In genomic region chr9:129093602-129094386, GRCh38 we compare ENCODE assay signal across 22 cellular contexts. TPM values are rescaled to one million over a fixed set of nuclear protein-coding genes. Genes with fewer than 3 reads are reported as not detected.
DNase-seq lines count a peak whose midpoint lies in the region; ATAC-seq and TF ChIP-seq lines count a peak whose summit lies in the region.
"Had no signal": no experiment of that assay in that cellular context is flagged by ENCODE, and none has a peak within 500 bp of the region (broad histone marks: within the 10 kb centered on the region; RNA-seq: fewer than 3 reads in every experiment).

No MANE protein-coding gene starts in this region.

- H3K14ac ChIP-seq in H9 (ENCODE audit: insufficient read depth, low read length) = no peak overlapping the region
- peak overlapping the region; percentile 21 for H3K14ac ChIP-seq in neuronal stem cell (ENCODE audit: low read length)

- H3K4me2 ChIP-seq in BLaER1 (peak overlapping the region; percentile 75), H9 (ENCODE audit: insufficient read depth, insufficient read length, low read length) (no peak overlapping the region), neuronal stem cell (ENCODE audit: insufficient read depth, low read length, poor library complexity, severe bottlenecking) (no peak overlapping the region)

- H3K4me1 Mint-ChIP-seq in H9 (no peaks in the 10 kb centered on the region), WTC11 (no peaks in the 10 kb centered on the region)

- H3K4me3 Mint-ChIP-seq in H9 (no peak overlapping the region; a peak in 1 of 5 replicates), WTC11 (no peak overlapping the region)
- H3K4me3 Mint-ChIP-seq: CD4-positive, alpha-beta T cell had no signal

- no peaks in the 10 kb centered on the region for H4K20me1 ChIP-seq in BLaER1
- H4K20me1 ChIP-seq in H9 (ENCODE audit: control insufficient read depth, insufficient read depth, insufficient read length) = no peaks in the 10 kb centered on the region

- H3K56ac ChIP-seq in H9 (ENCODE audit: insufficient read length, low read depth, low read length) = no peak overlapping the region

- H3K4me1 ChIP-seq in BLaER1 (peaks cover 23% of the 10 kb centered on the region), H9 (ENCODE audit: insufficient read depth, low read length) (no peaks in the 10 kb centered on the region), neuronal stem cell (ENCODE audit: control insufficient read depth in 2 of 2, insufficient read depth in 1 of 2, low read depth in 1 of 2, low read length in 2 of 2) (no peaks in the 10 kb centered on the region)

- H3K27me3 ChIP-seq in BLaER1 = no peaks in the 10 kb centered on the region
- no peaks in the 10 kb centered on the region for H3K27me3 ChIP-seq in H9 (ENCODE audit: insufficient read depth, low read length)
- H3K27me3 ChIP-seq in neuronal stem cell (ENCODE audit: control insufficient read depth in 3 of 3, insufficient read depth in 3 of 3, low read depth in 1 of 3, low read length in 3 of 3) = no peaks in the 10 kb centered on the region
- H3K27me3 ChIP-seq: right lobe of liver had no signal

- no peak for DNase-seq in H9
- DNase-seq in WTC11 (ENCODE audit: low spot score) = no peak
- no peak for DNase-seq in neuronal stem cell (ENCODE audit: low spot score)
- no peak for DNase-seq in substantia nigra (lab: John Stamatoyannopoulos, UW)
- DNase-seq in G401 (ENCODE audit: low spot score) = no peak
- DNase-seq in NCI-H1092 treated with DMSO at 0.1 percent for 48 hours (lab: John Stamatoyannopoulos, UW) = no peak
- no peak for DNase-seq in NCI-H2196 (lab: John Stamatoyannopoulos, UW; ENCODE audit: unreplicated experiment)
- DNase-seq: activated CD4-positive, alpha-beta T cell treated with anti-CD3 and anti-CD28 coated beads, Interleukin-2, amount 50 U/mL, for 1 hour; activated effector memory CD4-positive, alpha-beta T cell treated with anti-CD3 and anti-CD28 coated beads, Interleukin-2, amount 50 U/mL, for 16 hours; CD4-positive, alpha-beta T cell; cerebellar nuclear complex; DMS53; effector CD4-positive, alpha-beta T cell; NCI-H146; NCI-H2171 treated with DMSO at 0.1 percent for 48 hours; NCI-H69; occipital lobe; Right ventricle myocardium superior; T-helper 1 cell had no signal

- H3K4me3 ChIP-seq in BLaER1 = no peak overlapping the region
- H3K4me3 ChIP-seq in neuronal stem cell (ENCODE audit: low read length in 2 of 2) = no peak overlapping the region
- H3K4me3 ChIP-seq: right lobe of liver, thoracic aorta had no signal

- H2BK5ac ChIP-seq in H9 (ENCODE audit: insufficient read length, low read length) (no peak overlapping the region), neuronal stem cell (ENCODE audit: low read length) (no peak overlapping the region)

- H2BK120ac ChIP-seq in H9 (ENCODE audit: low read depth, low read length, poor library complexity, severe bottlenecking) = no peak overlapping the region
- no peak overlapping the region for H2BK120ac ChIP-seq in neuronal stem cell (ENCODE audit: low read depth, low read length)

- in situ Hi-C loops in G401 (cut with HindIII; ENCODE audit: low sequenced_read_pairs) = no loop called here

- H2BK15ac ChIP-seq in H9 (ENCODE audit: low read depth, low read length) = no peak overlapping the region
- H2BK15ac ChIP-seq in neuronal stem cell (ENCODE audit: low read length) = no peak overlapping the region

- ATAC-seq in WTC11 = no peak

- no peak overlapping the region for H3T11ph ChIP-seq in H9 (ENCODE audit: low read length)

- H2BK12ac ChIP-seq in H9 (ENCODE audit: insufficient read length, low read depth, low read length) (no peak overlapping the region), neuronal stem cell (ENCODE audit: low read length) (no peak overlapping the region)

- H3K36me3 Mint-ChIP-seq in H9 (ENCODE audit: insufficient read depth in 1 of 3, low read depth in 3 of 3) (peaks cover 10 to 26% (median 12%) of the 10 kb centered on the region in 3 experiments; a peak in 6 of 7 replicates), WTC11 (peaks cover 8% of the 10 kb centered on the region; the same call in 1 of the 2 replicates)

- H3K23ac ChIP-seq in H9 (ENCODE audit: insufficient read length, low read depth, low read length) (no peak overlapping the region), neuronal stem cell (ENCODE audit: low read depth, low read length, poor library complexity) (no peak overlapping the region)

- H4K91ac ChIP-seq in H9 (ENCODE audit: insufficient read length, low read depth, low read length) (no peak overlapping the region), neuronal stem cell (ENCODE audit: low read depth, low read length, poor library complexity) (no peak overlapping the region)

- H3K79me1 ChIP-seq in H9 (ENCODE audit: insufficient read depth, low read depth, low read length, poor library complexity, severe bottlenecking) (no peaks in the 10 kb centered on the region), neuronal stem cell (ENCODE audit: low read depth, low read length) (no peaks in the 10 kb centered on the region)

- H4K8ac ChIP-seq in H9 (replicated peaks; ENCODE audit: insufficient read length, low read depth, low read length) (no peak overlapping the region), neuronal stem cell (ENCODE audit: low read depth, low read length) (peak overlapping the region; percentile 52)

- H3K9me3 Mint-ChIP-seq in H9 (no peaks in the 10 kb centered on the region), WTC11 (no peaks in the 10 kb centered on the region)
- H3K9me3 Mint-ChIP-seq: CD4-positive, alpha-beta T cell had no signal

- no peak overlapping the region for H3K4ac ChIP-seq in H9 (ENCODE audit: low read depth, low read length)
- H3K4ac ChIP-seq in neuronal stem cell (ENCODE audit: low read length) = no peak overlapping the region

- POLR2A ChIA-PET in WTC11 (lab: Charles Lee) = no interaction called here

- H2AFZ ChIP-seq in H9 (ENCODE audit: low read length) (no peak overlapping the region), neuronal stem cell (ENCODE audit: low read length) (no peak overlapping the region)

- H2AK5ac ChIP-seq in H9 (ENCODE audit: insufficient read length, low read length) (no peak overlapping the region), neuronal stem cell (ENCODE audit: low read depth, low read length) (peak overlapping the region; percentile 53)

- H3K27me3 Mint-ChIP-seq in H9 (ENCODE audit: low read depth) (no peaks in the 10 kb centered on the region), WTC11 (ENCODE audit: low read depth) (no peaks in the 10 kb centered on the region)
- H3K27me3 Mint-ChIP-seq: CD4-positive, alpha-beta T cell had no signal

- H3K36me3 ChIP-seq in BLaER1 = peaks cover 52% of the 10 kb centered on the region
- H3K36me3 ChIP-seq in neuronal stem cell (replicated peaks in 1 of 2; ENCODE audit: control insufficient read depth in 2 of 2, insufficient read depth in 2 of 2, low read length in 2 of 2) = peaks cover 13 to 35% of the 10 kb centered on the region in 2 donors

- H3K18ac ChIP-seq in H9 (ENCODE audit: insufficient read length, low read depth, low read length) (no peak overlapping the region), neuronal stem cell (ENCODE audit: low read length) (no peak overlapping the region)

- H3K27ac Mint-ChIP-seq in H9 (peak overlapping the region in 2 of 3 experiments; percentile 84 to 96; a peak in 5 of 7 replicates), WTC11 (peak overlapping the region; percentile 74; the same call in 1 of the 2 replicates)
- H3K27ac Mint-ChIP-seq: CD4-positive, alpha-beta T cell had no signal

- H2BK20ac ChIP-seq in H9 (ENCODE audit: low read depth, low read length, poor library complexity, severe bottlenecking) = no peak overlapping the region

- H4K5ac ChIP-seq in H9 (ENCODE audit: insufficient read length, low read depth, low read length) = no peak overlapping the region

- H3K27ac ChIP-seq in BLaER1 (peak overlapping the region; percentile 62), H9 (ENCODE audit: insufficient read length, low read depth, low read length) (no peak overlapping the region), neuronal stem cell (replicated peaks; ENCODE audit: low read length) (no peak overlapping the region), substantia nigra (ENCODE audit: low read depth, low read length, poor library complexity, severe bottlenecking) (no peak overlapping the region)
- H3K27ac ChIP-seq: right lobe of liver, thoracic aorta had no signal

- CTCF ChIA-PET in WTC11 (lab: Charles Lee) = no interaction called here

- no peaks in the 10 kb centered on the region for H3K9me3 ChIP-seq in BLaER1
- H3K9me3 ChIP-seq in H9 (ENCODE audit: control insufficient read depth, low read depth, low read length) = no peaks in the 10 kb centered on the region
- no peaks in the 10 kb centered on the region for H3K9me3 ChIP-seq in neuronal stem cell (replicated peaks in 1 of 2; ENCODE audit: control insufficient read depth in 2 of 2, insufficient read depth in 1 of 2, low read depth in 1 of 2, low read length in 2 of 2)
- H3K9me3 ChIP-seq: right lobe of liver, thoracic aorta had no signal

- no peaks in the 10 kb centered on the region for H3K79me2 ChIP-seq in H9 (ENCODE audit: insufficient read depth, low read length)

- WGBS in H9 (ENCODE audit: extremely low coverage, insufficient read length, low lambda C conversion rate) = no CpG with 5 or more reads among the region's 20 CpGs
- WGBS in neuronal stem cell (ENCODE audit: extremely low coverage in 2 of 2, insufficient read length in 2 of 2, insufficient replicate concordance in 1 of 2), 2 donors = no CpG with 5 or more reads among the region's 20 CpGs

- TF ChIP-seq CTCF in H9 (conservative IDR thresholded peaks at IDR 0.05) (no peak), WTC11 (IDR thresholded peaks at IDR 0.05) (no peak)

- no peaks in the 10 kb centered on the region for H3K23me2 ChIP-seq in H9 (ENCODE audit: insufficient read length, low read depth, low read length, poor library complexity, severe bottlenecking)

- H3K9ac ChIP-seq in BLaER1 (peak overlapping the region; percentile 54), H9 (ENCODE audit: extremely low read depth, insufficient read length, low read length) (no peak overlapping the region), neuronal stem cell (ENCODE audit: low read depth, low read length, poor library complexity) (no peak overlapping the region)

RNA-seq across cellular contexts. Expression of gene DOLPP1, which starts 12.9 kb away (rescaled TPM):
- total RNA-seq in H9 (2021) (42.6 and 43.3 TPM in 2 replicates), WTC11 (2021) (30.4 to 35.6 TPM (median 32.7 TPM) in 3 replicates)
- polyA plus RNA-seq in neuronal stem cell (2013, experiment 1 of 2) = 34.9 TPM
- polyA plus RNA-seq in neuronal stem cell (2013, experiment 2 of 2) = 34.1 TPM
- total RNA-seq in G401 (2014; rRNA removed; shearing (Covaris generic)) = 24.4 and 29.1 TPM in 2 replicates

RNA-seq across cellular contexts. Expression of gene CRAT, which starts 16.8 kb away (rescaled TPM):
- total RNA-seq in H9 (2021) = 15.0 and 15.7 TPM in 2 replicates
- 17.2 to 19.1 TPM (median 17.5 TPM) in 3 replicates for total RNA-seq in WTC11 (2021)
- 12.9 TPM for polyA plus RNA-seq in neuronal stem cell (2013, experiment 1 of 2)
- polyA plus RNA-seq in neuronal stem cell (2013, experiment 2 of 2) = 12.1 TPM
- total RNA-seq in G401 (2014; rRNA removed; shearing (Covaris generic)) = 21.5 and 22.7 TPM in 2 replicates

RNA-seq across cellular contexts. Expression of gene PTPA, which starts 17.4 kb away (rescaled TPM):
- total RNA-seq in H9 (2021) = 140 and 145 TPM in 2 replicates
- total RNA-seq in WTC11 (2021) = 181 to 186 TPM (median 186 TPM) in 3 replicates
- 74.5 TPM for polyA plus RNA-seq in neuronal stem cell (2013, experiment 1 of 2)
- 76.7 TPM for polyA plus RNA-seq in neuronal stem cell (2013, experiment 2 of 2)
- 215 and 261 TPM in 2 replicates for total RNA-seq in G401 (2014; rRNA removed; shearing (Covaris generic))

RNA-seq across cellular contexts. Expression of gene MIGA2, which starts 57.4 kb away (rescaled TPM):
- total RNA-seq in H9 (2021) (37.8 and 38.8 TPM in 2 replicates), WTC11 (2021) (39.9 to 61.7 TPM (median 48.0 TPM) in 3 replicates)
- polyA plus RNA-seq in neuronal stem cell (2013, experiment 1 of 2) = 12.8 TPM
- 13.2 TPM for polyA plus RNA-seq in neuronal stem cell (2013, experiment 2 of 2)
- total RNA-seq in G401 (2014; rRNA removed; shearing (Covaris generic)) = 7.8 and 20.5 TPM in 2 replicates
